9 cellular contexts compared by ENCODE assay signal in the genomic region with DNA sequence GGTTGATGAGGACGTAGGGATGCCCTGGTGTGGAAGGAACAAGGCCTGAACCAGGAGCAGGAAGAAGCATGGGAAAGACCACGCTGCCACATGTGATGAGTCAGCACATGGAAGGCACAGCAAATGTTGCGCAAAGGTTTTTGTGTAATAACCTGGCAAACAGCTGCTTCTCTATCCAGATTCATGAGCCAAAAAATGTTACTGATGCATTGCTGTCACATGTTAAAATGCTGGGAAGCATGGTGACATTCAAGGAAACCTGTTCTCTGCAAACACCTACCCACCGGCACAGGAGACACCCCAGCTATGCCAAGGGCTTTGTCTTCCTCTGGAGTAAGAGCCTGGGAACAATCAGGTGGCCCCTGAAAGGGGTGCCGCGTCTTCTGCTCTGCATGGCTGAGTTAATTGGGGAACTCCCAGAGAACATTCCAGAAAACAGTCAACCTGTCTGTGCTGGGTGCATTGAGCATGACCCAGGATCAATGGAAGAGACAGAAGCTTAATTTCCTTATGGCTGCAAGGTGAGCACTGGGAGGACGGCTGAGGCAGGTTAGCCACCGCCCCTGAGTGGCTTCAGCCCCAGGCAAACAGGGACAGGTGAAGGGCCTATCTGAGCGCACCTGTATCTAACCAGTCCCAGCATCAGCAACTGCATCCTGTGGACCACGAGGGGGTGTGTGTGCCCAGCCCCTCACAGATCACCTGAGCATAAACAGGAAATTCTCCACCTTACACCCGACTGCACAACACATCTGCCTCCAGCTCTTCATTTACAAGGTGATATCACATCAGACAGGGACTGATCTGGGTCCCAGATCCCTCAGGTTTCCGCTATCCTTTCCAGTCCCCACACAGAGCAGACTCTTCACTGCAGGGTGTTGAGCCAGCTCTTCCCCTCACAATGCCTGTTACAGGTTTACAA.
DNase-seq lines count a peak whose midpoint lies in the region; ATAC-seq and TF ChIP-seq lines count a peak whose summit lies in the region.
"Had no signal": no experiment of that assay in that cellular context is flagged by ENCODE, and none has a peak within 500 bp of the region (broad histone marks: within the 10 kb centered on the region; RNA-seq: fewer than 3 reads in every experiment).

No MANE protein-coding gene starts in this region.

- H2AFZ ChIP-seq in trophoblast cell (ENCODE audit: insufficient read depth, low read length, poor library complexity) (no peak overlapping the region), PC-9 (no peak overlapping the region)

- H3K9me3 ChIP-seq in trophoblast cell (ENCODE audit: insufficient read depth, low read depth, low read length) (peaks cover 2% of the 10 kb centered on the region), PC-9 (ENCODE audit: insufficient read depth, low read depth) (no peaks in the 10 kb centered on the region)

- TF ChIP-seq CTCF in coronary artery (IDR thresholded peaks at IDR 0.05) (no peak), PC-9 (conservative IDR thresholded peaks at IDR 0.05) (no peak)

- intact Hi-C loops in PC-9 (cut with micrococcal nuclease; ENCODE audit: unreplicated experiment): no loop called here

- no CpG with 5 or more reads among the region's 12 CpGs for whole genome bisulfite sequencing in trophoblast cell (ENCODE audit: extremely low coverage, insufficient coverage, insufficient read length)

- no peak overlapping the region for H2BK12ac ChIP-seq in trophoblast cell (ENCODE audit: low read length)

- H3K9ac ChIP-seq in trophoblast cell (ENCODE audit: low read length): no peak overlapping the region

- H3F3A ChIP-seq in PC-9 (ENCODE audit: insufficient read depth, low read depth): no peaks in the 10 kb centered on the region

- BruUV-seq in PC-9 (replicated peaks; lab: Mats Ljungman, UMichigan): no TSS peak

- H3K36me3 Mint-ChIP-seq in T-helper 2 cell treated with Interferon-gamma antibody and Interleukin-4, amounts not matched to agents 5 μg/mL and 100 μg/mL, for 36 hours (ENCODE audit: low read depth): no peaks in the 10 kb centered on the region

- no peak overlapping the region for H4K8ac ChIP-seq in trophoblast cell (ENCODE audit: low read depth, low read length)

- H3K79me1 ChIP-seq in trophoblast cell (ENCODE audit: low read length): no peaks in the 10 kb centered on the region

- H3K4me3 ChIP-seq in coronary artery: no peak overlapping the region
- H3K4me3 ChIP-seq in trophoblast cell (ENCODE audit: low read depth, low read length): no peak overlapping the region
- no peak overlapping the region for H3K4me3 ChIP-seq in PC-9

- H2AK5ac ChIP-seq in trophoblast cell (ENCODE audit: low read length): no peak overlapping the region

- H3K4me1 Mint-ChIP-seq in T-helper 2 cell treated with Interferon-gamma antibody and Interleukin-4, amounts not matched to agents 5 μg/mL and 100 μg/mL, for 36 hours (ENCODE audit: low read depth): peaks cover 8% of the 10 kb centered on the region
- H3K4me1 Mint-ChIP-seq: neural crest cell had no signal

- no peaks in the 10 kb centered on the region for H3K27me3 ChIP-seq in trophoblast cell (ENCODE audit: insufficient read depth, low read length)
- no peaks in the 10 kb centered on the region for H3K27me3 ChIP-seq in PC-9 (ENCODE audit: insufficient read depth, low read depth)

- no peak overlapping the region for H3K18ac ChIP-seq in trophoblast cell (ENCODE audit: low read length)

- CTCF ChIA-PET in PC-9 (lab: Charles Lee): no interaction called here

- H4K12ac ChIP-seq in trophoblast cell (ENCODE audit: low read depth, low read length): no peak overlapping the region

- H3K4me1 ChIP-seq in trophoblast cell (ENCODE audit: control insufficient read depth in 1 of 2, insufficient read depth in 2 of 2, low read length in 2 of 2) (no peaks in the 10 kb centered on the region), PC-9 (replicated peaks; ENCODE audit: insufficient read depth) (no peaks in the 10 kb centered on the region)

- H2BK5ac ChIP-seq in trophoblast cell (ENCODE audit: low read depth, low read length, poor library complexity): no peak overlapping the region

- H3K9me3 Mint-ChIP-seq in T-helper 2 cell treated with Interferon-gamma antibody and Interleukin-4, amounts not matched to agents 5 μg/mL and 100 μg/mL, for 36 hours: no peaks in the 10 kb centered on the region
- H3K9me3 Mint-ChIP-seq: neural crest cell had no signal

- no peaks in the 10 kb centered on the region for H4K20me1 ChIP-seq in PC-9 (ENCODE audit: insufficient read depth)

- no peak overlapping the region for H3K4me3 Mint-ChIP-seq in T-helper 2 cell treated with Interferon-gamma antibody and Interleukin-4, amounts not matched to agents 5 μg/mL and 100 μg/mL, for 36 hours
- H3K4me3 Mint-ChIP-seq: neural crest cell had no signal

- H3K79me2 ChIP-seq in trophoblast cell (ENCODE audit: control insufficient read depth, insufficient read depth, low read length, poor library complexity) (no peaks in the 10 kb centered on the region), PC-9 (ENCODE audit: low read depth) (no peaks in the 10 kb centered on the region)

- POLR2A ChIA-PET in PC-9 (lab: Charles Lee; ENCODE audit: unreplicated experiment): no interaction called here

- no peak overlapping the region for H2BK120ac ChIP-seq in trophoblast cell (ENCODE audit: insufficient read depth, low read length, poor library complexity)

- ATAC-seq in HG02678 (IDR thresholded peaks at IDR 0.05; ENCODE audit: unreplicated experiment): no peak

- H3K27ac Mint-ChIP-seq in T-helper 2 cell treated with Interferon-gamma antibody and Interleukin-4, amounts not matched to agents 5 μg/mL and 100 μg/mL, for 36 hours: no peak overlapping the region

- H3K9me2 ChIP-seq in PC-9 (ENCODE audit: insufficient read depth): no peaks in the 10 kb centered on the region

- H3K27ac ChIP-seq in coronary artery (no peak overlapping the region), trophoblast cell (ENCODE audit: low read depth, low read length) (no peak overlapping the region), PC-9 (no peak overlapping the region)

- no peak overlapping the region for H3K4ac ChIP-seq in trophoblast cell (ENCODE audit: low read depth, low read length)

- H3K27me3 Mint-ChIP-seq in T-helper 2 cell treated with Interferon-gamma antibody and Interleukin-4, amounts not matched to agents 5 μg/mL and 100 μg/mL, for 36 hours (ENCODE audit: low read depth): peaks cover 2% of the 10 kb centered on the region

- H3K23ac ChIP-seq in trophoblast cell (ENCODE audit: low read length): no peak overlapping the region

- DNase-seq in T-helper 2 cell: peak in 3 of 5 experiments; percentile 14 to 47 (median 26)
- no peak for DNase-seq in T-helper 2 cell treated with Interferon-gamma antibody and Interleukin-4, amounts not matched to agents 5 μg/mL and 100 μg/mL, for 36 hours (ENCODE audit: low spot score)
- DNase-seq in NCI-H146 (lab: John Stamatoyannopoulos, UW): peak; percentile 69
- DNase-seq in coronary artery (ENCODE audit: low spot score): peak; percentile 69
- peak; percentile 43 to 85 for DNase-seq in trophoblast cell
- no peak for DNase-seq in NCI-H345 treated with DMSO at 0.1 percent for 48 hours (lab: John Stamatoyannopoulos, UW; ENCODE audit: unreplicated experiment)
- no peak for DNase-seq in PC-9

- no peak overlapping the region for H4K91ac ChIP-seq in trophoblast cell (ENCODE audit: low read depth, low read length)

- H3K36me3 ChIP-seq in trophoblast cell (ENCODE audit: control insufficient read depth in 1 of 2, insufficient read depth in 2 of 2, low read length in 2 of 2): no peaks in the 10 kb centered on the region
- no peaks in the 10 kb centered on the region for H3K36me3 ChIP-seq in PC-9 (ENCODE audit: low read depth)

- H3K4me2 ChIP-seq in trophoblast cell (ENCODE audit: low read length) (no peak overlapping the region), PC-9 (no peak overlapping the region)

- no peak overlapping the region for H3K14ac ChIP-seq in trophoblast cell (ENCODE audit: low read length)

Comparison
In these comparisons a context has a peak if more than half of its experiments do, and no peak if none do; other contexts are left out.
1. DNase-seq: peak in T-helper 2 cell (3 of 5), NCI-H146 (single experiment), coronary artery (single experiment) and trophoblast cell (2 of 2); none in T-helper 2 cell treated with Interferon-gamma antibody and Interleukin-4, amounts not matched to agents 5 μg/mL and 100 μg/mL, for 36 hours (single experiment), NCI-H345 treated with DMSO at 0.1 percent for 48 hours (single experiment) and PC-9 (0 of 2).